24 cellular contexts compared by ENCODE assay signal in genomic region chr13:40466271-40466670, GRCh38.
DNase-seq lines count a peak whose midpoint lies in the region; ATAC-seq, FAIRE-seq and TF ChIP-seq lines count a peak whose summit lies in the region.
"Had no signal": no experiment of that assay in that cellular context is flagged by ENCODE, and none has a peak within 500 bp of the region (broad histone marks: within the 10 kb centered on the region; RNA-seq: fewer than 3 reads in every experiment).

No MANE protein-coding gene starts in this region.

- POLR2A ChIA-PET in CD4-positive, alpha-beta T cell (lab: Charles Lee) = no interaction called here

- H3K27me3 Mint-ChIP-seq in activated CD8-positive, alpha-beta memory T cell treated with anti-CD3 and anti-CD28 coated beads, Interleukin-2, amount 10 ng/mL, durations not matched to agents 7 days and 5 days = no peaks in the 10 kb centered on the region
- H3K27me3 Mint-ChIP-seq in CD4-positive, alpha-beta T cell = no peaks in the 10 kb centered on the region
- H3K27me3 Mint-ChIP-seq: B cell; CD4-positive, CD25-positive, alpha-beta regulatory T cell; CD8-positive, alpha-beta memory T cell had no signal

- FAIRE-seq in urothelium cell line (lab: Jason Lieb, UNC) = no peak
- FAIRE-seq: A204.1, D721Med, G401.6, GM12892, GM19239 had no signal

- peak; percentile 40 for DNase-seq in activated CD8-positive, alpha-beta memory T cell treated with anti-CD3 and anti-CD28 coated beads for 24 hours
- no peak for DNase-seq in activated CD8-positive, alpha-beta memory T cell treated with anti-CD3 and anti-CD28 coated beads, Interleukin-2, amount 10 ng/mL, durations not matched to agents 7 days and 5 days
- peak; percentile 57 for DNase-seq in mesenteric fat pad (ENCODE audit: low spot score)
- DNase-seq in sciatic nerve (ENCODE audit: low spot score) = peak; percentile 26
- no peak for DNase-seq in urothelium cell line (ENCODE audit: low spot score)
- DNase-seq in CD4-positive, alpha-beta T cell = no peak
- no peak for DNase-seq in DMS 273 (lab: John Stamatoyannopoulos, UW; ENCODE audit: unreplicated experiment)
- DNase-seq: CD4-positive, CD25-positive, alpha-beta regulatory T cell; CD8-positive, alpha-beta memory T cell; DMS53; DMS79 treated with DMSO at 0.1 percent for 48 hours; H9 had no signal

- 0 out of 2 replicates have a peak, but pooled peaks cover 3% of the 10 kb centered on the region for H3K9me3 ChIP-seq in DOHH2 (ENCODE audit: control insufficient read depth, insufficient read depth, low read length)
- H3K9me3 ChIP-seq in CD4-positive, alpha-beta T cell (ENCODE audit: control insufficient read depth, low read length) = no peaks in the 10 kb centered on the region
- H3K9me3 ChIP-seq: BLaER1 had no signal

- peaks cover 62% of the 10 kb centered on the region for H3K4me1 ChIP-seq in DOHH2 (ENCODE audit: control insufficient read depth, low read length)
- H3K4me1 ChIP-seq: BLaER1 had no signal

- ATAC-seq in activated CD8-positive, alpha-beta memory T cell treated with anti-CD3 and anti-CD28 coated beads, Interleukin-2, amount 10 ng/mL, durations not matched to agents 7 days and 5 days = no peak
- ATAC-seq in sciatic nerve = no peak
- no peak for ATAC-seq in CD4-positive, alpha-beta T cell (ENCODE audit: poor library complexity)
- ATAC-seq: GM23338, HCT116 had no signal

- H3K36me3 Mint-ChIP-seq in activated CD8-positive, alpha-beta memory T cell treated with anti-CD3 and anti-CD28 coated beads, Interleukin-2, amount 10 ng/mL, durations not matched to agents 7 days and 5 days = no peaks in the 10 kb centered on the region
- H3K36me3 Mint-ChIP-seq in CD4-positive, alpha-beta T cell (ENCODE audit: low read depth) = no peaks in the 10 kb centered on the region
- H3K36me3 Mint-ChIP-seq: CD8-positive, alpha-beta memory T cell had no signal

- 0 out of 2 replicates have a peak, but pooled peaks cover 4% of the 10 kb centered on the region for H3K79me2 ChIP-seq in DOHH2 (ENCODE audit: control insufficient read depth, low read length)

- no peak overlapping the region for H3K4me3 ChIP-seq in DOHH2 (ENCODE audit: low read length)
- H3K4me3 ChIP-seq: BLaER1, GM23338 had no signal

- peak overlapping the region; percentile 74; the same call in 1 of the 2 replicates for H3K4me2 ChIP-seq in DOHH2 (ENCODE audit: low read length)
- H3K4me2 ChIP-seq: BLaER1, GM23338 had no signal

- no peaks in the 10 kb centered on the region for H4K20me1 ChIP-seq in DOHH2 (ENCODE audit: control insufficient read depth, insufficient read depth, low read depth, low read length)
- H4K20me1 ChIP-seq: BLaER1 had no signal

- H3K27me3 ChIP-seq in DOHH2 (ENCODE audit: control insufficient read depth, low read length) = no peaks in the 10 kb centered on the region
- no peaks in the 10 kb centered on the region for H3K27me3 ChIP-seq in CD4-positive, alpha-beta T cell (ENCODE audit: control insufficient read depth, insufficient read depth, low read length)
- H3K27me3 ChIP-seq: BLaER1 had no signal

- H3K9me2 ChIP-seq in DOHH2 (replicated peaks; ENCODE audit: control insufficient read depth, low read length) = no peaks in the 10 kb centered on the region

- no peak overlapping the region for H3K4me3 Mint-ChIP-seq in activated CD8-positive, alpha-beta memory T cell treated with anti-CD3 and anti-CD28 coated beads, Interleukin-2, amount 10 ng/mL, durations not matched to agents 7 days and 5 days
- no peak overlapping the region for H3K4me3 Mint-ChIP-seq in CD4-positive, alpha-beta T cell
- H3K4me3 Mint-ChIP-seq: B cell; CD4-positive, CD25-positive, alpha-beta regulatory T cell; CD8-positive, alpha-beta memory T cell; GM23338; H9 had no signal

- intact Hi-C loops in sciatic nerve (cut with DNase I) = no loop called here
- intact Hi-C loops in CD4-positive, alpha-beta T cell (cut with DNase I, micrococcal nuclease) = no loop called here

- H3K4me1 Mint-ChIP-seq in activated CD8-positive, alpha-beta memory T cell treated with anti-CD3 and anti-CD28 coated beads, Interleukin-2, amount 10 ng/mL, durations not matched to agents 7 days and 5 days = no peaks in the 10 kb centered on the region
- peaks cover 5% of the 10 kb centered on the region for H3K4me1 Mint-ChIP-seq in CD4-positive, alpha-beta T cell (ENCODE audit: low read depth)

- H3K9me3 Mint-ChIP-seq in activated CD8-positive, alpha-beta memory T cell treated with anti-CD3 and anti-CD28 coated beads, Interleukin-2, amount 10 ng/mL, durations not matched to agents 7 days and 5 days (ENCODE audit: low read depth) = peaks cover 3% of the 10 kb centered on the region
- H3K9me3 Mint-ChIP-seq in CD4-positive, alpha-beta T cell = no peaks in the 10 kb centered on the region
- H3K9me3 Mint-ChIP-seq: CD8-positive, alpha-beta memory T cell; GM23338 had no signal

- H3K27ac Mint-ChIP-seq in activated CD8-positive, alpha-beta memory T cell treated with anti-CD3 and anti-CD28 coated beads, Interleukin-2, amount 10 ng/mL, durations not matched to agents 7 days and 5 days = no peak overlapping the region
- H3K27ac Mint-ChIP-seq in CD4-positive, alpha-beta T cell = no peak overlapping the region
- H3K27ac Mint-ChIP-seq: B cell; CD8-positive, alpha-beta memory T cell; GM23338; H9 had no signal

- CTCF ChIA-PET in activated CD8-positive, alpha-beta memory T cell treated with anti-CD3 and anti-CD28 coated beads, Interleukin-2, amount 10 ng/mL, durations not matched to agents 7 days and 5 days (lab: Charles Lee) = no interaction called here
- CTCF ChIA-PET in CD4-positive, alpha-beta T cell (lab: Charles Lee) = interaction anchor here (0.6 to 1.5 kb wide), 2 partner anchors 8 to 648 kb away, joined by 3 to 5 read pairs; no protein-coding TSS in a partner anchor

- peaks cover 4% of the 10 kb centered on the region; the same call in 1 of the 2 replicates for H3F3A ChIP-seq in DOHH2 (ENCODE audit: control insufficient read depth, insufficient read depth)

- no peak for TF ChIP-seq CTCF in DOHH2 (IDR thresholded peaks at IDR 0.05; ENCODE audit: low read depth, low read length, poor library complexity, severe bottlenecking)
- no peak for TF ChIP-seq CTCF in CD4-positive, alpha-beta T cell (IDR thresholded peaks at IDR 0.05)

- H3K36me3 ChIP-seq in DOHH2 (ENCODE audit: control insufficient read depth, low read length) = peaks cover 19% of the 10 kb centered on the region
- H3K36me3 ChIP-seq: BLaER1 had no signal

- H3K27ac ChIP-seq in DOHH2 (ENCODE audit: low read depth, low read length) = peak overlapping the region; percentile 89; the same call in 1 of the 2 replicates
- no peak overlapping the region for H3K27ac ChIP-seq in CD4-positive, alpha-beta T cell (ENCODE audit: low read depth, low read length)
- H3K27ac ChIP-seq: 22Rv1, BLaER1, C4-2B had no signal

Comparison
In these comparisons a context has a peak if more than half of its experiments do, and no peak if none do; other contexts are left out.
1. DNase-seq: peak in activated CD8-positive, alpha-beta memory T cell treated with anti-CD3 and anti-CD28 coated beads for 24 hours (single experiment), mesenteric fat pad (single experiment) and sciatic nerve (single experiment); none in activated CD8-positive, alpha-beta memory T cell treated with anti-CD3 and anti-CD28 coated beads, Interleukin-2, amount 10 ng/mL, durations not matched to agents 7 days and 5 days (single experiment), urothelium cell line (single experiment), CD4-positive, alpha-beta T cell (0 of 10) and DMS 273 (single experiment).